ENCODE assay signal across 3 cellular contexts in genomic region chr2:70998885-70999284, GRCh38. TPM values are rescaled to one million over a fixed set of nuclear protein-coding genes. Genes with fewer than 3 reads are reported as not detected.
"Had no signal": no experiment of that assay in that cellular context is flagged by ENCODE, and none has a peak within 500 bp of the region (broad histone marks: within the 10 kb centered on the region; RNA-seq: fewer than 3 reads in every experiment).

No MANE protein-coding gene starts in this region.

RNA-seq across cellular contexts. Expression of gene ANKRD53, which starts 20.5 kb away (rescaled TPM):
- polyA plus RNA-seq: keratinocyte; naive thymus-derived CD4-positive, alpha-beta T cell; neural cell had no signal
